ENCODE assay signal across 8 cellular contexts in genomic region chr2:219228026-219228744, GRCh38. TPM values are rescaled to one million over a fixed set of nuclear protein-coding genes. Genes with fewer than 3 reads are reported as not detected.
DNase-seq lines count a peak whose midpoint lies in the region; ATAC-seq and TF ChIP-seq lines count a peak whose summit lies in the region.

No MANE protein-coding gene starts in this region.

- peaks cover 7% of the 10 kb centered on the region for H3K4me1 ChIP-seq in BE2C
- peaks cover 17 to 22% of the 10 kb centered on the region in 2 donors for H3K4me1 ChIP-seq in naive thymus-derived CD4-positive, alpha-beta T cell (ENCODE audit: control insufficient read depth in 2 of 2, insufficient read depth in 2 of 2, low read length in 2 of 2)

- H3K36me3 ChIP-seq in BE2C: peaks cover 38% of the 10 kb centered on the region
- peaks cover 26 to 58% (median 28%) of the 10 kb centered on the region in 3 experiments for H3K36me3 ChIP-seq in naive thymus-derived CD4-positive, alpha-beta T cell (ENCODE audit: control insufficient read depth in 2 of 3, insufficient read depth in 3 of 3, low read length in 3 of 3)

- no peak for ATAC-seq in naive thymus-derived CD4-positive, alpha-beta T cell

- DNase-seq in BE2C: no peak
- DNase-seq in KBM-7: peak; percentile 31
- peak; percentile 9 for DNase-seq in cerebellar cortex (ENCODE audit: low spot score)
- DNase-seq in naive thymus-derived CD4-positive, alpha-beta T cell: no peak
- no peak for DNase-seq in NCI-H446 treated with DMSO at 0.1 percent for 48 hours (lab: John Stamatoyannopoulos, UW)
- no peak for DNase-seq in GM19238 (ENCODE audit: insufficient read length, low spot score)
- no peak for DNase-seq in NCI-H82 (lab: John Stamatoyannopoulos, UW)
- no peak for DNase-seq in stimulated activated CD4-positive, alpha-beta T cell treated with anti-CD3 and anti-CD28 coated beads, Interleukin-1b, Interleukin-23, amount 100 ng/mL, for 48 hours

- H3K4me1 Mint-ChIP-seq in naive thymus-derived CD4-positive, alpha-beta T cell: peaks cover 23 to 70% (median 56%) of the 10 kb centered on the region in 7 donors

- CTCF ChIA-PET in naive thymus-derived CD4-positive, alpha-beta T cell (lab: Charles Lee): interaction anchor here (0.6 to 3.3 kb wide), 7 partner anchors 11 to 520 kb away, joined by 3 to 14 read pairs (median 3); no protein-coding TSS in a partner anchor

- no peaks in the 10 kb centered on the region for H3K27me3 Mint-ChIP-seq in naive thymus-derived CD4-positive, alpha-beta T cell

- POLR2A ChIA-PET in naive thymus-derived CD4-positive, alpha-beta T cell (lab: Charles Lee): interaction anchor here (0.7 to 21.0 kb wide), 18 partner anchors 9 to 167 kb away, joined by 3 to 575 read pairs (median 6); partner anchors contain the start of genes ABCB6, CNPPD1, DNAJB2 and GLB1L

- peaks cover 0 to 4% (median 0%) of the 10 kb centered on the region in 11 donors for H3K9me3 Mint-ChIP-seq in naive thymus-derived CD4-positive, alpha-beta T cell

- H3K36me3 Mint-ChIP-seq in naive thymus-derived CD4-positive, alpha-beta T cell: peaks cover 8 to 42% (median 37%) of the 10 kb centered on the region in 5 donors

- peak overlapping the region in 8 of 9 donors; percentile 21 to 99 (median 85) for H3K27ac Mint-ChIP-seq in naive thymus-derived CD4-positive, alpha-beta T cell

- no peaks in the 10 kb centered on the region for H3K9me3 ChIP-seq in BE2C
- no peaks in the 10 kb centered on the region for H3K9me3 ChIP-seq in naive thymus-derived CD4-positive, alpha-beta T cell (ENCODE audit: control insufficient read depth in 2 of 3, low read length in 3 of 3)

- intact Hi-C loops in naive thymus-derived CD4-positive, alpha-beta T cell (cut with micrococcal nuclease): loop anchor here in 1 of 2 donors (5.0 kb wide), 1 partner anchor 159 kb away; the partner anchor contains the start of gene DNPEP

- no peak for TF ChIP-seq CTCF in BE2C (IDR thresholded peaks at IDR 0.05; ENCODE audit: low read depth, low read length)

- peak overlapping the region; percentile 90 for H3K27ac ChIP-seq in naive thymus-derived CD4-positive, alpha-beta T cell (ENCODE audit: low read depth, low read length)

- in situ Hi-C loops in KBM-7 (cut with MboI; ENCODE audit: low pct_unique_long_range_greater_than_20kb, low sequenced_read_pairs): no loop called here

- peak overlapping the region; percentile 79 to 100 (median 98) for H3K4me3 Mint-ChIP-seq in naive thymus-derived CD4-positive, alpha-beta T cell

- H3K27me3 ChIP-seq in BE2C: no peaks in the 10 kb centered on the region
- H3K27me3 ChIP-seq in naive thymus-derived CD4-positive, alpha-beta T cell (ENCODE audit: control insufficient read depth in 2 of 2, insufficient read depth in 2 of 2, low read length in 2 of 2): no peaks in the 10 kb centered on the region

- peak overlapping the region; percentile 74 for H3K4me3 ChIP-seq in BE2C (ENCODE audit: low read depth, low read length)
- peak overlapping the region; percentile 80 for H3K4me3 ChIP-seq in naive thymus-derived CD4-positive, alpha-beta T cell (ENCODE audit: low read length)

RNA-seq across cellular contexts. Expression of gene ATG9A, which starts 1.3 kb away (rescaled TPM):
- 137 TPM for polyA plus RNA-seq in BE2C (2012; ENCODE audit: insufficient read depth, insufficient read length, low read depth)
- 10 to 100 TPM; 52.6 to 66.0 (median 60.9) TPM for total RNA-seq in naive thymus-derived CD4-positive, alpha-beta T cell
- 10 to 100 TPM; 14.0 to 40.0 TPM for polyA plus RNA-seq in naive thymus-derived CD4-positive, alpha-beta T cell

RNA-seq across cellular contexts. Expression of gene ANKZF1, which starts 1.4 kb away (rescaled TPM):
- polyA plus RNA-seq in BE2C (2012; ENCODE audit: insufficient read depth, insufficient read length, low read depth): 67.7 TPM
- total RNA-seq in naive thymus-derived CD4-positive, alpha-beta T cell: 100 to 1,000 TPM; 117 to 287 (median 169) TPM
- 10 to 100 TPM; 29.7 to 61.4 TPM for polyA plus RNA-seq in naive thymus-derived CD4-positive, alpha-beta T cell

RNA-seq across cellular contexts. Expression of gene ABCB6, which starts 9.4 kb away (rescaled TPM):
- 69.9 TPM for polyA plus RNA-seq in BE2C (2012; ENCODE audit: insufficient read depth, insufficient read length, low read depth)
- 10 to 100 TPM in 2 of 5 experiments, 1 to 10 TPM in 3; 4.1 to 30.2 (median 8.3) TPM for total RNA-seq in naive thymus-derived CD4-positive, alpha-beta T cell
- 1 to 10 TPM in 1 of 2 donors, under 1 TPM in 1; 0.66 to 3.2 TPM for polyA plus RNA-seq in naive thymus-derived CD4-positive, alpha-beta T cell

RNA-seq across cellular contexts. Expression of gene GLB1L, which starts 17.1 kb away (rescaled TPM):
- 9.1 TPM for polyA plus RNA-seq in BE2C (2012; ENCODE audit: insufficient read depth, insufficient read length, low read depth)
- 1 to 10 TPM; 1.9 to 4.5 (median 2.7) TPM for total RNA-seq in naive thymus-derived CD4-positive, alpha-beta T cell
- polyA plus RNA-seq in naive thymus-derived CD4-positive, alpha-beta T cell: 1 to 10 TPM; 1.6 to 2.1 TPM

RNA-seq across cellular contexts. Expression of gene STK16, which starts 17.1 kb away (rescaled TPM):
- 130 TPM for polyA plus RNA-seq in BE2C (2012; ENCODE audit: insufficient read depth, insufficient read length, low read depth)
- 10 to 100 TPM; 17.4 to 35.0 (median 21.8) TPM for total RNA-seq in naive thymus-derived CD4-positive, alpha-beta T cell
- 10 to 100 TPM; 18.8 to 24.4 TPM for polyA plus RNA-seq in naive thymus-derived CD4-positive, alpha-beta T cell

Comparison
In these comparisons a context has a peak if more than half of its experiments do, and no peak if none do; other contexts are left out.
1. DNase-seq: peak in KBM-7 (single experiment) and cerebellar cortex (single experiment); none in BE2C (single experiment), naive thymus-derived CD4-positive, alpha-beta T cell (0 of 9), NCI-H446 treated with DMSO at 0.1 percent for 48 hours (single experiment), GM19238 (single experiment), NCI-H82 (single experiment) and stimulated activated CD4-positive, alpha-beta T cell treated with anti-CD3 and anti-CD28 coated beads, Interleukin-1b, Interleukin-23, amount 100 ng/mL, for 48 hours (single experiment).